17 cellular contexts compared by ENCODE assay signal in the genomic region with DNA sequence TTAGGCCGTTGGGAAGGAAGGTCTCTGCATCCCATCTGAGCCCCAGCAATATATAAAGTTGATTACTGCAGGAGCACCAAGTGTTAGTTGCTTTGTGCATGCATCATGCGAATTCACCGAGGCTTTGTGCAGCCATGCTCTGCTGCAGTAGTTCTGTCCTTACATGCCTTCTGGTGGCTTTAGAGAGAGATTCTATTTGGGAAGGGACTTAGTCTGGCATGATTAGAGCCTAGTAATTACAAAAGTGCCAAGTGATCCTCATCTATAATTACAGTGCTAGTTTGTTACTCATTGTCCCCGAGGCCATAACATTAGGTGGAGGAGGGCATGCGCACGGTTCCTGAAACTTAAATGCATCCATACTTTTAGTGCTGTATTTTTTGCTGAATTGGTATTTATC.
"Had no signal": no experiment of that assay in that cellular context is flagged by ENCODE, and none has a peak within 500 bp of the region (broad histone marks: within the 10 kb centered on the region; RNA-seq: fewer than 3 reads in every experiment).

No MANE protein-coding gene starts in this region.

- H3K4me3 ChIP-seq: lung, prostate gland, suprapubic skin had no signal

- H3K27me3 ChIP-seq: suprapubic skin had no signal

- H3K4me1 Mint-ChIP-seq: activated naive CD8-positive, alpha-beta T cell treated with anti-CD3 and anti-CD28 coated beads, Interleukin-2, amount 10 ng/mL, durations not matched to agents 7 days and 5 days; naive thymus-derived CD4-positive, alpha-beta T cell had no signal

- H3K36me3 ChIP-seq: prostate gland, suprapubic skin had no signal

- H3K36me3 Mint-ChIP-seq: activated naive CD8-positive, alpha-beta T cell treated with anti-CD3 and anti-CD28 coated beads, Interleukin-2, amount 10 ng/mL, durations not matched to agents 7 days and 5 days; naive thymus-derived CD4-positive, alpha-beta T cell; type B pancreatic cell had no signal

- H3K9me3 Mint-ChIP-seq: activated naive CD8-positive, alpha-beta T cell treated with anti-CD3 and anti-CD28 coated beads, Interleukin-2, amount 10 ng/mL, durations not matched to agents 7 days and 5 days; naive thymus-derived CD4-positive, alpha-beta T cell had no signal

- H3K4me1 ChIP-seq: prostate gland had no signal

- H3K27ac Mint-ChIP-seq: activated CD8-positive, alpha-beta T cell treated with anti-CD3 and anti-CD28 coated beads, Interleukin-2, amount 10 ng/mL, durations not matched to agents 7 days and 5 days; activated naive CD8-positive, alpha-beta T cell treated with anti-CD3 and anti-CD28 coated beads, Interleukin-2, amount 10 ng/mL, durations not matched to agents 7 days and 5 days; naive thymus-derived CD4-positive, alpha-beta T cell; type B pancreatic cell had no signal

- H3K27me3 Mint-ChIP-seq: type B pancreatic cell had no signal

- H3K4me3 Mint-ChIP-seq: activated CD8-positive, alpha-beta T cell treated with anti-CD3 and anti-CD28 coated beads, Interleukin-2, amount 10 ng/mL, durations not matched to agents 7 days and 5 days; activated naive CD8-positive, alpha-beta T cell treated with anti-CD3 and anti-CD28 coated beads, Interleukin-2, amount 10 ng/mL, durations not matched to agents 7 days and 5 days; naive thymus-derived CD4-positive, alpha-beta T cell; type B pancreatic cell had no signal

- H3K9me3 ChIP-seq: prostate gland, suprapubic skin had no signal

- H3K27ac ChIP-seq: prostate gland, suprapubic skin had no signal

- DNase-seq: activated CD4-positive, alpha-beta T cell treated with anti-CD3 and anti-CD28 coated beads for 48 hours; activated CD8-positive, alpha-beta memory T cell treated with anti-CD3 and anti-CD28 coated beads, Interleukin-2, amount 50 U/mL, for 48 hours; activated CD8-positive, alpha-beta T cell treated with anti-CD3 and anti-CD28 coated beads, Interleukin-2, amount 10 ng/mL, durations not matched to agents 7 days and 5 days; activated naive CD8-positive, alpha-beta T cell treated with anti-CD3 and anti-CD28 coated beads, Interleukin-2, amount 10 ng/mL, durations not matched to agents 7 days and 5 days; anterior cingulate cortex; dermis blood vessel endothelial cell; erythroblast; hippocampal formation; naive thymus-derived CD4-positive, alpha-beta T cell; stimulated activated CD4-positive, alpha-beta T cell treated with anti-CD3 and anti-CD28 coated beads, Interleukin-12 subunit alpha, Interleukin-12 subunit beta, amount 100 ng/mL, for 4 hours; stimulated activated CD4-positive, alpha-beta T cell treated with anti-CD3 and anti-CD28 coated beads, Interleukin-2, amount 100 ng/mL, for 48 hours; stimulated activated naive CD8-positive, alpha-beta T cell treated with anti-CD3 and anti-CD28 coated beads, Interleukin-15, Interleukin-2, amounts not matched to agents 100 U/mL and 50 U/mL, for 24 hours; T1000 had no signal
